Comparison of ENCODE assay signal across 9 cellular contexts in the genomic region with DNA sequence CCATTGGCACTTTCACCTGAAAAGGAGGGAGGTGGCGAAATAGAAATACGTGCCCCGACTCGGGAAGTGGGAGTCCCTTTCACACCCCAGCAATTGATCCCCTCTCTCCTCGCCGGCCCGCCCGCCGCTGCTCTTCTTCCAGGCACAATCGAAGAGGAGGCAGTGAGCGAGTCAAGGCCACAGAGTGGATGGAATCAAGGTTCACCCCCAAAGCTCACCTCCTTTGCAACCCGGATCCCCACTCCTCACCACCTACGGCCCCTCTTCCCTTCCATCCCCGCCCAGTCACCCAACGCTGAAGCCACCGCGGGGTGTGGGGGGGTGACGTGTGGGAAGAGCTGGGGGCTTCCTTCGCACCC. TPM values are rescaled to one million over a fixed set of nuclear protein-coding genes. Genes with fewer than 3 reads are reported as not detected.
DNase-seq lines count a peak whose midpoint lies in the region; ATAC-seq and TF ChIP-seq lines count a peak whose summit lies in the region.
"Had no signal": no experiment of that assay in that cellular context is flagged by ENCODE, and none has a peak within 500 bp of the region (broad histone marks: within the 10 kb centered on the region; RNA-seq: fewer than 3 reads in every experiment).

No MANE protein-coding gene starts in this region.

- no peaks in the 10 kb centered on the region for H3K9me3 ChIP-seq in right atrium auricular region

- peak; percentile 14 for DNase-seq in left ventricle myocardium superior
- no peak for DNase-seq in right atrium auricular region (ENCODE audit: low spot score)
- DNase-seq in astrocyte of the hippocampus (ENCODE audit: low read depth, low spot score) = peak; percentile 5
- peak in 1 of 2 donors; percentile 80 for DNase-seq in lower leg skin (ENCODE audit: low spot score in 2 of 2)
- peak; percentile 39 for DNase-seq in ureter (ENCODE audit: low spot score)
- DNase-seq: KBM-7 had no signal

- TF ChIP-seq CTCF in right atrium auricular region (IDR thresholded peaks at IDR 0.05) (no peak), lower leg skin (IDR thresholded peaks at IDR 0.05) (no peak)

- H3K4me1 ChIP-seq in right atrium auricular region = peaks cover 0 to 16% of the 10 kb centered on the region in 2 donors

- H3K36me3 ChIP-seq in right atrium auricular region = no peaks in the 10 kb centered on the region

- H3K4me3 ChIP-seq in right atrium auricular region (peak overlapping the region in 1 of 2 donors; percentile 43), lower leg skin (ENCODE audit: low read depth, poor library complexity, severe bottlenecking) (peak overlapping the region; percentile 23)

- no peak for TF ChIP-seq POLR2A in lower leg skin (IDR thresholded peaks at IDR 0.05)

- peaks cover 6 to 15% of the 10 kb centered on the region in 2 donors for H3K27me3 ChIP-seq in right atrium auricular region

- 16 to 27% methylated on average over 19 of the region's 19 CpGs for WGBS in lower leg skin, 2 donors

- intact Hi-C loops in left ventricle myocardium superior (cut with micrococcal nuclease) = no loop called here
- intact Hi-C loops in lower leg skin (cut with DNase I; ENCODE audit: low total_unique reads) = no loop called here

- H3K27ac ChIP-seq in right atrium auricular region = no peak overlapping the region

- ATAC-seq in left ventricle myocardium superior (no peak), GM21528 (IDR thresholded peaks at IDR 0.05; ENCODE audit: low FRiP score, unreplicated experiment) (no peak), GM18517 (IDR thresholded peaks at IDR 0.05; ENCODE audit: unreplicated experiment) (no peak), HG03457 (IDR thresholded peaks at IDR 0.05; ENCODE audit: unreplicated experiment) (no peak)

RNA-seq across cellular contexts. Expression of gene PLPPR5, which starts 0.8 kb away (rescaled TPM):
- total RNA-seq in left ventricle myocardium superior = not detected
- not detected for total RNA-seq in right atrium auricular region
- total RNA-seq in lower leg skin = under 1 TPM in 1 of 4 donors, not detected in 3; 0.13 TPM
- total RNA-seq in ureter = 0.08 TPM
